In the genomic region with DNA sequence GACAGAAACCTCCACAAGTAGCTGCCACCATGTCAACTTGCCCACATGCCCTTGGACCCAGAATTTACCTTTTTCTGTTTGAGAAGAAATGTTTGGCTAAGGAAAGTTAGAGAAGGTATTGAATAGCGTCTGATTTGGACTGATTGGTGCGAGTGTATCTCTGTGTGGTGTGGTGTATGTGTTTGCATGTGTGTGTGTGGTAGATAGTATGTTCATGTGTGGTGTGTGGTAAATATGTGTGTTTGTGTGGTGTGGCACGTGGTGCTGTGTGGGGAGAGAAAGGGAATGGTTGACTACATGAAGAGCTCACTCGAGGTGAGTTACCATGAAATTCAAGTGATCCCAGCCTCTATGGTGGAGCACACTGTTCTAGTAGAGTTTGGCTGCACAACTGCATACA, we compare ENCODE assay signal across 21 cellular contexts.
"Had no signal": no experiment of that assay in that cellular context is flagged by ENCODE, and none has a peak within 500 bp of the region (broad histone marks: within the 10 kb centered on the region; RNA-seq: fewer than 3 reads in every experiment).

No MANE protein-coding gene starts in this region.

- ATAC-seq: activated CD8-positive, alpha-beta T cell treated with anti-CD3 and anti-CD28 coated beads, Interleukin-2, amount 10 ng/mL, durations not matched to agents 7 days and 5 days; T-helper 17 cell; WTC11 had no signal

- H3K27me3 ChIP-seq: adrenal gland had no signal

- DNase-seq: activated CD4-positive, alpha-beta T cell treated with anti-CD3 and anti-CD28 coated beads for 48 hours; activated CD4-positive, alpha-beta T cell treated with anti-CD3 and anti-CD28 coated beads, Interleukin-2, amount 50 U/mL, for 4 hours; activated CD4-positive, CD25-positive, alpha-beta regulatory T cell treated with anti-CD3 and anti-CD28 coated beads, Interleukin-2, amount 50 U/mL, for 72 hours; activated CD8-positive, alpha-beta memory T cell treated with anti-CD3 and anti-CD28 coated beads, Interleukin-2, amount 50 U/mL, for 48 hours; activated CD8-positive, alpha-beta T cell treated with anti-CD3 and anti-CD28 coated beads, Interleukin-2, amount 10 ng/mL, durations not matched to agents 7 days and 5 days; activated naive CD4-positive, alpha-beta T cell treated with anti-CD3 and anti-CD28 coated beads, Interleukin-2, amount 50 U/mL, for 16 hours; activated naive CD8-positive, alpha-beta T cell treated with anti-CD3 and anti-CD28 coated beads, Interleukin-2, amount 10 ng/mL, durations not matched to agents 7 days and 5 days; activated T-cell treated with anti-CD3 and anti-CD28 coated beads, Interleukin-2, amount 50 U/mL, for 1 hour; adrenal gland; anterior cingulate cortex; MM.1S; NCI-H1105; NCI-H1436; NCI-H1694 treated with DMSO at 0.1 percent for 48 hours; NCI-H2029 treated with DMSO at 0.1 percent for 48 hours; NCI-H510A treated with DMSO at 0.1 percent for 48 hours; T-helper 17 cell; T-helper 9 cell had no signal

- H3K4me1 Mint-ChIP-seq: activated naive CD8-positive, alpha-beta T cell treated with anti-CD3 and anti-CD28 coated beads, Interleukin-2, amount 10 ng/mL, durations not matched to agents 7 days and 5 days; central memory CD8-positive, alpha-beta T cell; T-helper 17 cell; WTC11 had no signal

- H3K9ac ChIP-seq: KMS-11 had no signal

- H3K27me3 Mint-ChIP-seq: activated naive CD8-positive, alpha-beta T cell treated with anti-CD3 and anti-CD28 coated beads, Interleukin-2, amount 10 ng/mL, durations not matched to agents 7 days and 5 days; central memory CD8-positive, alpha-beta T cell; T-helper 17 cell had no signal

- H3K4me3 Mint-ChIP-seq: activated CD8-positive, alpha-beta T cell treated with anti-CD3 and anti-CD28 coated beads, Interleukin-2, amount 10 ng/mL, durations not matched to agents 7 days and 5 days; activated naive CD8-positive, alpha-beta T cell treated with anti-CD3 and anti-CD28 coated beads, Interleukin-2, amount 10 ng/mL, durations not matched to agents 7 days and 5 days; central memory CD8-positive, alpha-beta T cell; T-helper 17 cell; WTC11 had no signal

- H3K9me3 Mint-ChIP-seq: activated naive CD8-positive, alpha-beta T cell treated with anti-CD3 and anti-CD28 coated beads, Interleukin-2, amount 10 ng/mL, durations not matched to agents 7 days and 5 days had no signal

- H3K27ac ChIP-seq: adrenal gland, KMS-11 had no signal

- H3K27ac Mint-ChIP-seq: activated CD8-positive, alpha-beta T cell treated with anti-CD3 and anti-CD28 coated beads, Interleukin-2, amount 10 ng/mL, durations not matched to agents 7 days and 5 days; activated naive CD8-positive, alpha-beta T cell treated with anti-CD3 and anti-CD28 coated beads, Interleukin-2, amount 10 ng/mL, durations not matched to agents 7 days and 5 days; T-helper 17 cell; WTC11 had no signal

- H3K4me3 ChIP-seq: adrenal gland had no signal

- H3K36me3 Mint-ChIP-seq: activated naive CD8-positive, alpha-beta T cell treated with anti-CD3 and anti-CD28 coated beads, Interleukin-2, amount 10 ng/mL, durations not matched to agents 7 days and 5 days had no signal

- H3K9me3 ChIP-seq: adrenal gland had no signal

- H3K4me2 ChIP-seq: KMS-11 had no signal

- H3K36me3 ChIP-seq: adrenal gland had no signal
